ENCODE assay signal across 8 cellular contexts in genomic region chr1:151968058-151968457, GRCh38. TPM values are rescaled to one million over a fixed set of nuclear protein-coding genes. Genes with fewer than 3 reads are reported as not detected.
DNase-seq lines count a peak whose midpoint lies in the region; ATAC-seq and TF ChIP-seq lines count a peak whose summit lies in the region.

No MANE protein-coding gene starts in this region.

- ATAC-seq in sciatic nerve, result peak; percentile 85
- ATAC-seq in GM18505 (IDR thresholded peaks at IDR 0.05; ENCODE audit: unreplicated experiment), result no peak

- peak; percentile 77 for DNase-seq in activated CD8-positive, alpha-beta memory T cell treated with anti-CD3 and anti-CD28 coated beads for 24 hours
- no peak for DNase-seq in activated CD8-positive, alpha-beta memory T cell treated with anti-CD3 and anti-CD28 coated beads, Interleukin-2, amount 50 U/mL, for 48 hours
- peak; percentile 73 for DNase-seq in NCI-H82 (lab: John Stamatoyannopoulos, UW)
- DNase-seq in activated T-cell treated with anti-CD3 and anti-CD28 coated beads for 48 hours (ENCODE audit: low read depth), result peak; percentile 24
- peak in 1 of 2 donors; percentile 67 for DNase-seq in foreskin fibroblast
- DNase-seq in sciatic nerve (ENCODE audit: low spot score), result no peak
- no peak for DNase-seq in GM19240 (ENCODE audit: insufficient read length, low spot score)

- H3K4me3 ChIP-seq in foreskin fibroblast (ENCODE audit: low read depth in 1 of 2, low read length in 2 of 2), result no peak overlapping the region

- no peak for TF ChIP-seq POLR2A in GM18505 (IDR thresholded peaks at IDR 0.05; ENCODE audit: borderline replicate concordance, extremely low read depth, insufficient read depth, insufficient read length)

- intact Hi-C loops in sciatic nerve (cut with DNase I), result no loop called here

- TF ChIP-seq CTCF in foreskin fibroblast (IDR thresholded peaks at IDR 0.05; ENCODE audit: low read depth, low read length), result peak; percentile 66

RNA-seq across cellular contexts. Expression of gene S100A10, which starts 25.6 kb away (rescaled TPM):
- total RNA-seq in sciatic nerve, result 550 TPM

RNA-seq across cellular contexts. Expression of gene THEM4, which starts 58.7 kb away (rescaled TPM):
- 14.9 TPM for total RNA-seq in sciatic nerve

Comparison
In these comparisons a context has a peak if more than half of its experiments do, and no peak if none do; other contexts are left out.
1. DNase-seq: peak in activated CD8-positive, alpha-beta memory T cell treated with anti-CD3 and anti-CD28 coated beads for 24 hours (single experiment), NCI-H82 (single experiment) and activated T-cell treated with anti-CD3 and anti-CD28 coated beads for 48 hours (single experiment); none in activated CD8-positive, alpha-beta memory T cell treated with anti-CD3 and anti-CD28 coated beads, Interleukin-2, amount 50 U/mL, for 48 hours (single experiment), sciatic nerve (single experiment) and GM19240 (single experiment).